In genomic region chr1:15428252-15428651, GRCh38 we compare ENCODE assay signal across 5 cellular contexts. TPM values are rescaled to one million over a fixed set of nuclear protein-coding genes. Genes with fewer than 3 reads are reported as not detected.
"Had no signal": no experiment of that assay in that cellular context is flagged by ENCODE, and none has a peak within 500 bp of the region (broad histone marks: within the 10 kb centered on the region; RNA-seq: fewer than 3 reads in every experiment).

No MANE protein-coding gene starts in this region.

RNA-seq across cellular contexts. Expression of gene CTRC, which starts 10.0 kb away (rescaled TPM):
- total RNA-seq: activated CD8-positive, alpha-beta T cell treated with anti-CD3 and anti-CD28 coated beads for 36 hours; ascending aorta; SJSA1 had no signal

RNA-seq across cellular contexts. Expression of gene CELA2A, which starts 28.3 kb away (rescaled TPM):
- total RNA-seq: activated CD8-positive, alpha-beta T cell treated with anti-CD3 and anti-CD28 coated beads for 36 hours; activated T-cell treated with anti-CD3 and anti-CD28 coated beads, Interleukin-2, amount 50 U/mL, for 72 hours; ascending aorta; SJSA1; T-helper 1 cell treated with Interleukin-12 subunit alpha and Interleukin-12 subunit beta and Interleukin-4 antibody, amounts not matched to agents 30 ng/mL and 1 ng/mL, for 36 hours had no signal

RNA-seq across cellular contexts. Expression of gene CELA2B, which starts 47.7 kb away (rescaled TPM):
- total RNA-seq: activated CD8-positive, alpha-beta T cell treated with anti-CD3 and anti-CD28 coated beads for 36 hours; activated T-cell treated with anti-CD3 and anti-CD28 coated beads, Interleukin-2, amount 50 U/mL, for 72 hours; ascending aorta; SJSA1; T-helper 1 cell treated with Interleukin-12 subunit alpha and Interleukin-12 subunit beta and Interleukin-4 antibody, amounts not matched to agents 30 ng/mL and 1 ng/mL, for 36 hours had no signal
